ENCODE assay signal across 1 cellular context in the genomic region with DNA sequence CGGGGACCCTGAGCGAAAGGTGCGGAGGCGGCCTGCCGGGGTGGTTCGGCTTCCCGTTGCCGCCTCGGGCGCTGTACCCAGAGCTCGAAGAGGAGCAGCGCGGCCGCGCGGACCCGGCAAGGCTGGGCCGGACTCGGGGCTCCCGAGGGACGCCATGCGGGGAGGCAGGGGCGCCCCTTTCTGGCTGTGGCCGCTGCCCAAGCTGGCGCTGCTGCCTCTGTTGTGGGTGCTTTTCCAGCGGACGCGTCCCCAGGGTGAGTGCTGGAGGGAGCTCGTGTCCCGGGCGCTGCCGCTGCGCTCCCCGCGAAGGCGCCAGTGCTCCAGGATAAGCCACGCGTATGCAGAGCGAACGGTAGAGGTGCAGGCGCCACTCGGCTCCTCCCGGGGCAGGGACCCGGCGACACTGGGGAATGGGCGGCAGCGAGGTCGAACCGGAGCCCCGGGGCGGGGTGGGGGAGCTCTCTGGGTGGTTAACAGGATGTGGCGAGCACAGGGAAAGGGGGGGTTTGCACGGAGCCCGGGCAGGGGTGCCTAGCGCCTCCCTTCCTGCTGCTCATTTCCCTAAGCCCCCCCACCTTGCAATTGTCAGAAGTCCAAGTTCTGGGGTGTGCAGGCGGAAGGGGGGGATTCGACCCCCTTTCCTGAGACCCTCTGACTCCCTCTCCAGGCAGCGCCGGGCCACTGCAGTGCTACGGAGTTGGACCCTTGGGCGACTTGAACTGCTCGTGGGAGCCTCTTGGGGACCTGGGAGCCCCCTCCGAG.
TF ChIP-seq lines count a peak whose summit lies in the region.

A gene (plus strand): TSS at position 44 of the 762 bp plus-strand sequence. CDS start 111 bp downstream, at position 155.

TF ChIP-seq in HepG2, 621 proteins besides CTCF, POLR2A, EP300 and RAD21 (continued from another document and continues in another):
- TF ChIP-seq, protein P1, sequence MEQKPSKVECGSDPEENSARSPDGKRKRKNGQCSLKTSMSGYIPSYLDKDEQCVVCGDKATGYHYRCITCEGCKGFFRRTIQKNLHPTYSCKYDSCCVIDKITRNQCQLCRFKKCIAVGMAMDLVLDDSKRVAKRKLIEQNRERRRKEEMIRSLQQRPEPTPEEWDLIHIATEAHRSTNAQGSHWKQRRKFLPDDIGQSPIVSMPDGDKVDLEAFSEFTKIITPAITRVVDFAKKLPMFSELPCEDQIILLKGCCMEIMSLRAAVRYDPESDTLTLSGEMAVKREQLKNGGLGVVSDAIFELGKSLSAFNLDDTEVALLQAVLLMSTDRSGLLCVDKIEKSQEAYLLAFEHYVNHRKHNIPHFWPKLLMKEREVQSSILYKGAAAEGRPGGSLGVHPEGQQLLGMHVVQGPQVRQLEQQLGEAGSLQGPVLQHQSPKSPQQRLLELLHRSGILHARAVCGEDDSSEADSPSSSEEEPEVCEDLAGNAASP (CRISPR knock-in tag; IDR thresholded peaks at IDR 0.05; ENCODE audit: borderline replicate concordance), result peak; percentile 38; the same call in 1 of the 2 replicates
- TF ChIP-seq IKZF1 (IDR thresholded peaks at IDR 0.05) (no peak), KAT2B (IDR thresholded peaks at IDR 0.05; ENCODE audit: borderline replicate concordance, low read depth, low read length) (no peak), YEATS4 (CRISPR knock-in tag; IDR thresholded peaks at IDR 0.05; ENCODE audit: borderline replicate concordance) (peak; percentile 58; the same call in 1 of the 2 replicates), SMARCE1 (IDR thresholded peaks at IDR 0.05; ENCODE audit: borderline replicate concordance) (no peak), LCORL (IDR thresholded peaks at IDR 0.05) (no peak), LCORL (CRISPR knock-in tag; IDR thresholded peaks at IDR 0.05) (peak; percentile 47; the same call in 1 of the 2 replicates), NFATC3 (CRISPR knock-in tag; IDR thresholded peaks at IDR 0.05) (no peak; the same call in 1 of the 2 replicates), KDM5A (IDR thresholded peaks at IDR 0.05; ENCODE audit: borderline replicate concordance, low read length) (no peak), ZNF878 (CRISPR knock-in tag; IDR thresholded peaks at IDR 0.05) (peak; percentile 74; the same call in 1 of the 2 replicates), NR3C1 (CRISPR knock-in tag; IDR thresholded peaks at IDR 0.05) (no peak), HMG20B (CRISPR knock-in tag; conservative IDR thresholded peaks at IDR 0.05) (no peak), CREM (IDR thresholded peaks at IDR 0.05) (no peak), CREM (CRISPR knock-in tag; IDR thresholded peaks at IDR 0.05) (no peak), ZMYM4 (CRISPR knock-in tag; IDR thresholded peaks at IDR 0.05) (0 out of 2 replicates have a peak, but pooled peaks have one; percentile 12), ZKSCAN5 (CRISPR knock-in tag; IDR thresholded peaks at IDR 0.05) (no peak), PHF20 (CRISPR knock-in tag; IDR thresholded peaks at IDR 0.05) (0 out of 2 replicates have a peak, but pooled peaks have one; percentile 34), ZNF83 (CRISPR knock-in tag; IDR thresholded peaks at IDR 0.05; ENCODE audit: borderline replicate concordance) (no peak), ZNF30 (CRISPR knock-in tag; IDR thresholded peaks at IDR 0.05) (no peak), SATB2 (CRISPR knock-in tag; IDR thresholded peaks at IDR 0.05) (0 out of 2 replicates have a peak, but pooled peaks have one; percentile 86), MAF1 (CRISPR knock-in tag; IDR thresholded peaks at IDR 0.05; ENCODE audit: borderline replicate concordance) (peak; percentile 73; the same call in 1 of the 2 replicates), PHF21A (CRISPR knock-in tag; IDR thresholded peaks at IDR 0.05) (peak; percentile 54), ZNF766 (CRISPR knock-in tag; IDR thresholded peaks at IDR 0.05; ENCODE audit: borderline replicate concordance) (no peak; the same call in 1 of the 2 replicates), ZBTB3 (CRISPR knock-in tag; IDR thresholded peaks at IDR 0.05; ENCODE audit: borderline replicate concordance, low read depth) (no peak), TBL1XR1 (IDR thresholded peaks at IDR 0.05; ENCODE audit: borderline replicate concordance, low read length, partially characterized antibody) (no peak), WIZ (CRISPR knock-in tag; IDR thresholded peaks at IDR 0.05) (0 out of 2 replicates have a peak, but pooled peaks have one; percentile 56), TBX3 (IDR thresholded peaks at IDR 0.05; ENCODE audit: borderline replicate concordance) (no peak), ZNF547 (CRISPR knock-in tag; IDR thresholded peaks at IDR 0.05) (peak; percentile 73; the same call in 1 of the 2 replicates), BCL6 (CRISPR knock-in tag; IDR thresholded peaks at IDR 0.05) (no peak)
- TF ChIP-seq, protein P2, sequence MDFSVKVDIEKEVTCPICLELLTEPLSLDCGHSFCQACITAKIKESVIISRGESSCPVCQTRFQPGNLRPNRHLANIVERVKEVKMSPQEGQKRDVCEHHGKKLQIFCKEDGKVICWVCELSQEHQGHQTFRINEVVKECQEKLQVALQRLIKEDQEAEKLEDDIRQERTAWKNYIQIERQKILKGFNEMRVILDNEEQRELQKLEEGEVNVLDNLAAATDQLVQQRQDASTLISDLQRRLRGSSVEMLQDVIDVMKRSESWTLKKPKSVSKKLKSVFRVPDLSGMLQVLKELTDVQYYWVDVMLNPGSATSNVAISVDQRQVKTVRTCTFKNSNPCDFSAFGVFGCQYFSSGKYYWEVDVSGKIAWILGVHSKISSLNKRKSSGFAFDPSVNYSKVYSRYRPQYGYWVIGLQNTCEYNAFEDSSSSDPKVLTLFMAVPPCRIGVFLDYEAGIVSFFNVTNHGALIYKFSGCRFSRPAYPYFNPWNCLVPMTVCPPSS (IDR thresholded peaks at IDR 0.05), result no peak
- TF ChIP-seq, protein P3, sequence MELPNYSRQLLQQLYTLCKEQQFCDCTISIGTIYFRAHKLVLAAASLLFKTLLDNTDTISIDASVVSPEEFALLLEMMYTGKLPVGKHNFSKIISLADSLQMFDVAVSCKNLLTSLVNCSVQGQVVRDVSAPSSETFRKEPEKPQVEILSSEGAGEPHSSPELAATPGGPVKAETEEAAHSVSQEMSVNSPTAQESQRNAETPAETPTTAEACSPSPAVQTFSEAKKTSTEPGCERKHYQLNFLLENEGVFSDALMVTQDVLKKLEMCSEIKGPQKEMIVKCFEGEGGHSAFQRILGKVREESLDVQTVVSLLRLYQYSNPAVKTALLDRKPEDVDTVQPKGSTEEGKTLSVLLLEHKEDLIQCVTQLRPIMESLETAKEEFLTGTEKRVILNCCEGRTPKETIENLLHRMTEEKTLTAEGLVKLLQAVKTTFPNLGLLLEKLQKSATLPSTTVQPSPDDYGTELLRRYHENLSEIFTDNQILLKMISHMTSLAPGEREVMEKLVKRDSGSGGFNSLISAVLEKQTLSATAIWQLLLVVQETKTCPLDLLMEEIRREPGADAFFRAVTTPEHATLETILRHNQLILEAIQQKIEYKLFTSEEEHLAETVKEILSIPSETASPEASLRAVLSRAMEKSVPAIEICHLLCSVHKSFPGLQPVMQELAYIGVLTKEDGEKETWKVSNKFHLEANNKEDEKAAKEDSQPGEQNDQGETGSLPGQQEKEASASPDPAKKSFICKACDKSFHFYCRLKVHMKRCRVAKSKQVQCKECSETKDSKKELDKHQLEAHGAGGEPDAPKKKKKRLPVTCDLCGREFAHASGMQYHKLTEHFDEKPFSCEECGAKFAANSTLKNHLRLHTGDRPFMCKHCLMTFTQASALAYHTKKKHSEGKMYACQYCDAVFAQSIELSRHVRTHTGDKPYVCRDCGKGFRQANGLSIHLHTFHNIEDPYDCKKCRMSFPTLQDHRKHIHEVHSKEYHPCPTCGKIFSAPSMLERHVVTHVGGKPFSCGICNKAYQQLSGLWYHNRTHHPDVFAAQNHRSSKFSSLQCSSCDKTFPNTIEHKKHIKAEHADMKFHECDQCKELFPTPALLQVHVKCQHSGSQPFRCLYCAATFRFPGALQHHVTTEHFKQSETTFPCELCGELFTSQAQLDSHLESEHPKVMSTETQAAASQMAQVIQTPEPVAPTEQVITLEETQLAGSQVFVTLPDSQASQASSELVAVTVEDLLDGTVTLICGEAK (IDR thresholded peaks at IDR 0.05), result no peak
- TF ChIP-seq, protein P3 (CRISPR knock-in tag; IDR thresholded peaks at IDR 0.05), result peak; percentile 77; the same call in 1 of the 2 replicates
- TF ChIP-seq, protein P4, sequence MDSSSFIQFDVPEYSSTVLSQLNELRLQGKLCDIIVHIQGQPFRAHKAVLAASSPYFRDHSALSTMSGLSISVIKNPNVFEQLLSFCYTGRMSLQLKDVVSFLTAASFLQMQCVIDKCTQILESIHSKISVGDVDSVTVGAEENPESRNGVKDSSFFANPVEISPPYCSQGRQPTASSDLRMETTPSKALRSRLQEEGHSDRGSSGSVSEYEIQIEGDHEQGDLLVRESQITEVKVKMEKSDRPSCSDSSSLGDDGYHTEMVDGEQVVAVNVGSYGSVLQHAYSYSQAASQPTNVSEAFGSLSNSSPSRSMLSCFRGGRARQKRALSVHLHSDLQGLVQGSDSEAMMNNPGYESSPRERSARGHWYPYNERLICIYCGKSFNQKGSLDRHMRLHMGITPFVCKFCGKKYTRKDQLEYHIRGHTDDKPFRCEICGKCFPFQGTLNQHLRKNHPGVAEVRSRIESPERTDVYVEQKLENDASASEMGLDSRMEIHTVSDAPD (CRISPR knock-in tag; IDR thresholded peaks at IDR 0.05), result 0 out of 2 replicates have a peak, but pooled peaks have one; percentile 41
- TF ChIP-seq, protein P5, sequence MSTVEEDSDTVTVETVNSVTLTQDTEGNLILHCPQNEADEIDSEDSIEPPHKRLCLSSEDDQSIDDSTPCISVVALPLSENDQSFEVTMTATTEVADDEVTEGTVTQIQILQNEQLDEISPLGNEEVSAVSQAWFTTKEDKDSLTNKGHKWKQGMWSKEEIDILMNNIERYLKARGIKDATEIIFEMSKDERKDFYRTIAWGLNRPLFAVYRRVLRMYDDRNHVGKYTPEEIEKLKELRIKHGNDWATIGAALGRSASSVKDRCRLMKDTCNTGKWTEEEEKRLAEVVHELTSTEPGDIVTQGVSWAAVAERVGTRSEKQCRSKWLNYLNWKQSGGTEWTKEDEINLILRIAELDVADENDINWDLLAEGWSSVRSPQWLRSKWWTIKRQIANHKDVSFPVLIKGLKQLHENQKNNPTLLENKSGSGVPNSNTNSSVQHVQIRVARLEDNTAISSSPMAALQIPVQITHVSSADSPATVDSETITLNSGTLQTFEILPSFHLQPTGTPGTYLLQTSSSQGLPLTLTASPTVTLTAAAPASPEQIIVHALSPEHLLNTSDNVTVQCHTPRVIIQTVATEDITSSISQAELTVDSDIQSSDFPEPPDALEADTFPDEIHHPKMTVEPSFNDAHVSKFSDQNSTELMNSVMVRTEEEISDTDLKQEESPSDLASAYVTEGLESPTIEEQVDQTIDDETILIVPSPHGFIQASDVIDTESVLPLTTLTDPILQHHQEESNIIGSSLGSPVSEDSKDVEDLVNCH (CRISPR knock-in tag; IDR thresholded peaks at IDR 0.05), result no peak
- TF ChIP-seq, protein P6, sequence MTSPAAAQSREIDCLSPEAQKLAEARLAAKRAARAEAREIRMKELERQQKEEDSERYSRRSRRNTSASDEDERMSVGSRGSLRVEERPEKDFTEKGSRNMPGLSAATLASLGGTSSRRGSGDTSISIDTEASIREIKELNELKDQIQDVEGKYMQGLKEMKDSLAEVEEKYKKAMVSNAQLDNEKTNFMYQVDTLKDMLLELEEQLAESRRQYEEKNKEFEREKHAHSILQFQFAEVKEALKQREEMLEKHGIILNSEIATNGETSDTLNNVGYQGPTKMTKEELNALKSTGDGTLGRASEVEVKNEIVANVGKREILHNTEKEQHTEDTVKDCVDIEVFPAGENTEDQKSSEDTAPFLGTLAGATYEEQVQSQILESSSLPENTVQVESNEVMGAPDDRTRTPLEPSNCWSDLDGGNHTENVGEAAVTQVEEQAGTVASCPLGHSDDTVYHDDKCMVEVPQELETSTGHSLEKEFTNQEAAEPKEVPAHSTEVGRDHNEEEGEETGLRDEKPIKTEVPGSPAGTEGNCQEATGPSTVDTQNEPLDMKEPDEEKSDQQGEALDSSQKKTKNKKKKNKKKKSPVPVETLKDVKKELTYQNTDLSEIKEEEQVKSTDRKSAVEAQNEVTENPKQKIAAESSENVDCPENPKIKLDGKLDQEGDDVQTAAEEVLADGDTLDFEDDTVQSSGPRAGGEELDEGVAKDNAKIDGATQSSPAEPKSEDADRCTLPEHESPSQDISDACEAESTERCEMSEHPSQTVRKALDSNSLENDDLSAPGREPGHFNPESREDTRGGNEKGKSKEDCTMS (CRISPR knock-in tag; conservative IDR thresholded peaks at IDR 0.05), result no peak
- TF ChIP-seq, protein P7, sequence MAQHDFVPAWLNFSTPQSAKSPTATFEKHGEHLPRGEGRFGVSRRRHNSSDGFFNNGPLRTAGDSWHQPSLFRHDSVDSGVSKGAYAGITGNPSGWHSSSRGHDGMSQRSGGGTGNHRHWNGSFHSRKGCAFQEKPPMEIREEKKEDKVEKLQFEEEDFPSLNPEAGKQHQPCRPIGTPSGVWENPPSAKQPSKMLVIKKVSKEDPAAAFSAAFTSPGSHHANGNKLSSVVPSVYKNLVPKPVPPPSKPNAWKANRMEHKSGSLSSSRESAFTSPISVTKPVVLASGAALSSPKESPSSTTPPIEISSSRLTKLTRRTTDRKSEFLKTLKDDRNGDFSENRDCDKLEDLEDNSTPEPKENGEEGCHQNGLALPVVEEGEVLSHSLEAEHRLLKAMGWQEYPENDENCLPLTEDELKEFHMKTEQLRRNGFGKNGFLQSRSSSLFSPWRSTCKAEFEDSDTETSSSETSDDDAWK (CRISPR knock-in tag; IDR thresholded peaks at IDR 0.05), result no peak
